In the genomic region with DNA sequence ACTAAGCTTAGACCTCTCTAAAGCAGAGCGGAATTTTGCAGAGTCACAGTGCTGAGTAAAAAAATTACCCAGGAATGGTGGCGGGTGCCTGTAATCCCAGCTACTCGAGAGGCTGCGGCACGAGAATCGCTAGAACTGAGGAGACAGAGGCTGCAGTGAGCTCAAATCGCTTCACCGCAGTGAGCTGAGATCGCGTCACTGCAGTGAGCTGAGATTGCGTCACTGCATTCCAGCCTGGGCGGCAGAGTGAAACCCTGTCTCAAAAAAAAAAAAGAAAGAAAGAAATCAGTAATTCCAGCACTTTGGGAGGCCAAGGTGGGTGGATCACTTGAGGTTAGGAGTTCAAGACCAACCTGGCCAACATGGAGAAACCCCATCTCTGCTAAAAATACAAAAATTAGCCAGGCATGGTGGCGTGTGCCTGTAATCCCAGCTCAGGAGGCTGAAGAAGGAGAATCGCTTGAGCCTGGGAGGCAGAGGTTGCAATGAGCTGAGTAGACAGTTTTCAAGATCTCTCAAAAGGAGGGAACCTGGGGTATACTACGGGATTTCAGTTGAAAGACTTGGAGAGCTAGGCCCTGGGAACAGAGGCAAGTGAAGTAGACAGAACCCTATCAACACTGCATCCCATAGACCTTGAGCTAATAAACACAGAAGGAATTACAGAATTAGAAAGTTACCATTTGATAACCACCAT, we compare ENCODE assay signal across 7 cellular contexts. TPM values are rescaled to one million over a fixed set of nuclear protein-coding genes. Genes with fewer than 3 reads are reported as not detected.
DNase-seq lines count a peak whose midpoint lies in the region; TF ChIP-seq lines count a peak whose summit lies in the region.
"Not testable (repeated sequence)": the region's sequence is repeated elsewhere in the genome, so short reads cannot be mapped to it uniquely, and the experiment has no call there.

No MANE protein-coding gene starts in this region.

- not testable (repeated sequence) for H4K5ac ChIP-seq in H9 (ENCODE audit: insufficient read length, low read depth, low read length)

- not testable (repeated sequence) for H2BK5ac ChIP-seq in H9 (ENCODE audit: insufficient read length, low read length)

- not testable (repeated sequence) for H3K14ac ChIP-seq in H9 (ENCODE audit: insufficient read depth, low read length)

- H3K27ac Mint-ChIP-seq in Caco-2 (ENCODE audit: unreplicated experiment) (peak overlapping the region; percentile 86), H9 (peak overlapping the region in 1 of 3 experiments; percentile 58; a peak in 1 of 7 replicates)
- not testable (repeated sequence) for H3K27ac Mint-ChIP-seq in MCF 10A (ENCODE audit: low read depth, unreplicated experiment); neural progenitor cell

- H3K23me2 ChIP-seq in H9 (ENCODE audit: insufficient read length, low read depth, low read length, poor library complexity, severe bottlenecking) = not testable (repeated sequence)

- not testable (repeated sequence) for H3K27me3 ChIP-seq in Caco-2 (replicated peaks; ENCODE audit: control insufficient read depth, insufficient read depth, low read length); H9 (ENCODE audit: insufficient read depth, low read length); SJCRH30; neural progenitor cell

- not testable (repeated sequence) for H3K79me2 ChIP-seq in H9 (ENCODE audit: insufficient read depth, low read length); neural progenitor cell (ENCODE audit: low read depth)

- not testable (repeated sequence) for H3K9me3 ChIP-seq in Caco-2; H9 (ENCODE audit: control insufficient read depth, low read depth, low read length); SJCRH30 (replicated peaks); neural progenitor cell (ENCODE audit: low read depth)

- H3K27me3 Mint-ChIP-seq in Caco-2 (ENCODE audit: insufficient read depth, unreplicated experiment); H9 (ENCODE audit: low read depth); MCF 10A (ENCODE audit: insufficient read depth, unreplicated experiment); neural progenitor cell (ENCODE audit: insufficient read depth, low read depth): not testable (repeated sequence)

- not testable (repeated sequence) for H3F3A ChIP-seq in neural progenitor cell (ENCODE audit: low read depth)

- H3K4me3 Mint-ChIP-seq in Caco-2 (ENCODE audit: unreplicated experiment); H9; MCF 10A (ENCODE audit: unreplicated experiment); neural progenitor cell: not testable (repeated sequence)

- not testable (repeated sequence) for H3K36me3 Mint-ChIP-seq in Caco-2 (ENCODE audit: insufficient read depth, unreplicated experiment); H9 (ENCODE audit: insufficient read depth in 1 of 3, low read depth in 3 of 3); MCF 10A (ENCODE audit: insufficient read depth, unreplicated experiment); neural progenitor cell

- CTCF ChIA-PET in Caco-2 (lab: Charles Lee) = not testable (repeated sequence)
- CTCF ChIA-PET in MCF 10A (lab: Yijun Ruan, JAX) = interaction anchor here (1.7 kb wide), 1 partner anchor 180 kb away, joined by 5 read pairs; no protein-coding TSS in a partner anchor

- H3K4me1 Mint-ChIP-seq in Caco-2 (ENCODE audit: low read depth, unreplicated experiment); H9; MCF 10A (ENCODE audit: insufficient read depth, unreplicated experiment); neural progenitor cell: not testable (repeated sequence)

- not testable (repeated sequence) for H4K8ac ChIP-seq in H9 (replicated peaks; ENCODE audit: insufficient read length, low read depth, low read length)

- H2BK12ac ChIP-seq in H9 (ENCODE audit: insufficient read length, low read depth, low read length) = not testable (repeated sequence)

- not testable (repeated sequence) for TF ChIP-seq CTCF in Caco-2 (IDR thresholded peaks at IDR 0.05; ENCODE audit: insufficient read depth in 1 of 2, low read depth in 1 of 2, low read length in 1 of 2, severe bottlenecking in 1 of 2, unreplicated experiment in 1 of 2); H9 (conservative IDR thresholded peaks at IDR 0.05); MCF 10A (IDR thresholded peaks at IDR 0.05; ENCODE audit: unreplicated experiment); fibroblast of mammary gland (conservative IDR thresholded peaks at IDR 0.05; ENCODE audit: control insufficient read depth, insufficient read depth, low read depth, low read length); neural progenitor cell (IDR thresholded peaks at IDR 0.05)

- H2BK15ac ChIP-seq in H9 (ENCODE audit: low read depth, low read length) = not testable (repeated sequence)

- not testable (repeated sequence) for H3K23ac ChIP-seq in H9 (ENCODE audit: insufficient read length, low read depth, low read length)

- DNase-seq in Caco-2 (peak; percentile 69), H9 (peak; percentile 31), SJCRH30 (peak; percentile 13 to 22), MCF 10A (ENCODE audit: unreplicated experiment) (peak; percentile 22), fibroblast of mammary gland (ENCODE audit: low read depth) (peak; percentile 36), islet precursor cell (peak; percentile 69), neural progenitor cell (ENCODE audit: low spot score) (peak; percentile 18)

- POLR2A ChIA-PET in Caco-2 (lab: Charles Lee); MCF 10A (lab: Yijun Ruan, JAX): not testable (repeated sequence)

- H3K18ac ChIP-seq in H9 (ENCODE audit: insufficient read length, low read depth, low read length) = not testable (repeated sequence)

- not testable (repeated sequence) for H3K4me1 ChIP-seq in Caco-2; H9 (ENCODE audit: insufficient read depth, low read length); SJCRH30; neural progenitor cell

- WGBS in H9 (ENCODE audit: extremely low coverage, insufficient read length, low lambda C conversion rate) = no CpG with 5 or more reads among the region's 15 CpGs

- H3K4me2 ChIP-seq in H9 (ENCODE audit: insufficient read depth, insufficient read length, low read length); neural progenitor cell: not testable (repeated sequence)

- not testable (repeated sequence) for H3K56ac ChIP-seq in H9 (ENCODE audit: insufficient read length, low read depth, low read length)

- not testable (repeated sequence) for H3K4ac ChIP-seq in H9 (ENCODE audit: low read depth, low read length)

- not testable (repeated sequence) for H2BK120ac ChIP-seq in H9 (ENCODE audit: low read depth, low read length, poor library complexity, severe bottlenecking)

- not testable (repeated sequence) for H3K9me3 Mint-ChIP-seq in Caco-2 (ENCODE audit: unreplicated experiment); H9; MCF 10A (ENCODE audit: unreplicated experiment); neural progenitor cell

- BruUV-seq in Caco-2 (replicated peaks; lab: Mats Ljungman, UMichigan); MCF 10A (replicated peaks; lab: Mats Ljungman, UMichigan): not testable (repeated sequence)

- not testable (repeated sequence) for H4K91ac ChIP-seq in H9 (ENCODE audit: insufficient read length, low read depth, low read length)

- not testable (repeated sequence) for H4K20me1 ChIP-seq in H9 (ENCODE audit: control insufficient read depth, insufficient read depth, insufficient read length); neural progenitor cell (ENCODE audit: low read depth)

- H3T11ph ChIP-seq in H9 (ENCODE audit: low read length) = not testable (repeated sequence)

- H2AFZ ChIP-seq in H9 (ENCODE audit: low read length); neural progenitor cell (replicated peaks): not testable (repeated sequence)

- not testable (repeated sequence) for H2BK20ac ChIP-seq in H9 (ENCODE audit: low read depth, low read length, poor library complexity, severe bottlenecking)

- H2AK5ac ChIP-seq in H9 (ENCODE audit: insufficient read length, low read length) = not testable (repeated sequence)

- H3K27ac ChIP-seq in H9 (ENCODE audit: insufficient read length, low read depth, low read length); SJCRH30; neural progenitor cell: not testable (repeated sequence)

- H3K79me1 ChIP-seq in H9 (ENCODE audit: insufficient read depth, low read depth, low read length, poor library complexity, severe bottlenecking) = not testable (repeated sequence)

- not testable (repeated sequence) for H3K9ac ChIP-seq in H9 (ENCODE audit: extremely low read depth, insufficient read length, low read length); neural progenitor cell

- intact Hi-C loops in Caco-2 (cut with micrococcal nuclease; ENCODE audit: unreplicated experiment); MCF 10A (cut with micrococcal nuclease): not testable (repeated sequence)

- not testable (repeated sequence) for H3K36me3 ChIP-seq in Caco-2 (ENCODE audit: control insufficient read depth, insufficient read depth, low read length); SJCRH30; neural progenitor cell

- not testable (repeated sequence) for H3K4me3 ChIP-seq in Caco-2 (ENCODE audit: low read depth, low read length); SJCRH30; fibroblast of mammary gland (ENCODE audit: control insufficient read depth, low read depth, low read length); neural progenitor cell

RNA-seq across cellular contexts. Expression of a gene that starts 4.4 kb away (rescaled TPM):
- total RNA-seq in Caco-2 (2022) (40.2 and 42.9 TPM in 2 replicates), H9 (2021) (35.4 and 37.2 TPM in 2 replicates), MCF 10A (2022) (18.8 and 25.6 TPM in 2 replicates), neural progenitor cell (ENCODE audit: low replicate concordance) (19.5 and 25.2 TPM in 2 replicates)
- total RNA-seq in SJCRH30 (2014; rRNA removed; shearing (Covaris generic)) = 19.8 and 21.8 TPM in 2 replicates

Comparison
In these comparisons a context has a peak if more than half of its experiments do, and no peak if none do; other contexts are left out.
1. DNase-seq: peak in every context shown above with its lines; median percentile 69 in Caco-2; 69 in islet precursor cell; 36 in fibroblast of mammary gland; 31 in H9; 22 in MCF 10A; 18 in neural progenitor cell; 18 in SJCRH30.